ENCODE assay signal across 18 cellular contexts in genomic region chr3:36401056-36401455, GRCh38. TPM values are rescaled to one million over a fixed set of nuclear protein-coding genes. Genes with fewer than 3 reads are reported as not detected.
A peak's percentile ranks its signal among the peaks of the same experiment; 100 is the strongest.
DNase-seq lines count a peak whose midpoint lies in the region; TF ChIP-seq lines count a peak whose summit lies in the region.
"Had no signal": no experiment of that assay in that cellular context is flagged by ENCODE, and none has a peak within 500 bp of the region (broad histone marks: within the 10 kb centered on the region; RNA-seq: fewer than 3 reads in every experiment).

No MANE protein-coding gene starts in this region.

- no peaks in the 10 kb centered on the region for H3K36me3 Mint-ChIP-seq in CD14-positive monocyte
- H3K36me3 Mint-ChIP-seq: CD8-positive, alpha-beta T cell had no signal

- DNase-seq in NCI-H2171 treated with DMSO at 0.1 percent for 48 hours (lab: John Stamatoyannopoulos, UW) (peak; percentile 29), NCI-H2171 (lab: John Stamatoyannopoulos, UW) (no peak), G401 (ENCODE audit: low spot score) (peak; percentile 81), NCI-H69 (lab: John Stamatoyannopoulos, UW) (peak; percentile 14), cerebellar cortex (ENCODE audit: low spot score) (peak; percentile 76), MM.1S (no peak), CD14-positive monocyte (ENCODE audit: low spot score) (no peak), NCI-H82 (lab: John Stamatoyannopoulos, UW) (no peak)
- DNase-seq: 8988T; ACHN; BE2C; Caco-2; Calu3; CD4-positive, alpha-beta T cell; CD8-positive, alpha-beta T cell; DMS79 treated with DMSO at 0.1 percent for 48 hours; GF-D8 had no signal

- H3K36me3 ChIP-seq in MM.1S (replicated peaks; ENCODE audit: insufficient read depth, low read length) = no peaks in the 10 kb centered on the region
- H3K36me3 ChIP-seq: BLaER1 had no signal

- H4K20me1 ChIP-seq in MM.1S (ENCODE audit: insufficient read depth, low read length) = no peaks in the 10 kb centered on the region
- H4K20me1 ChIP-seq: BLaER1 had no signal

- in situ Hi-C loops in G401 (cut with HindIII; ENCODE audit: low sequenced_read_pairs) = no loop called here

- H2AFZ ChIP-seq in MM.1S (ENCODE audit: low read length) = no peak overlapping the region

- no peak overlapping the region for H3K27ac ChIP-seq in MM.1S (ENCODE audit: low read length)
- H3K27ac ChIP-seq: BLaER1 had no signal

- H3K4me3 Mint-ChIP-seq in CD14-positive monocyte = no peak overlapping the region
- H3K4me3 Mint-ChIP-seq: CD4-positive, alpha-beta T cell; CD8-positive, alpha-beta T cell had no signal

- no peak overlapping the region for H3K9ac ChIP-seq in MM.1S (ENCODE audit: low read length)
- H3K9ac ChIP-seq: BLaER1 had no signal

- H3K4me1 ChIP-seq in MM.1S (ENCODE audit: low read length) = peaks cover 28% of the 10 kb centered on the region
- H3K4me1 ChIP-seq: BE2C, BLaER1, Caco-2 had no signal

- H3K4me1 Mint-ChIP-seq in CD14-positive monocyte = no peaks in the 10 kb centered on the region

- intact Hi-C loops in CD14-positive monocyte (cut with micrococcal nuclease) = no loop called here

- no peaks in the 10 kb centered on the region for H3K27me3 Mint-ChIP-seq in CD14-positive monocyte (ENCODE audit: low read depth in 3 of 3)

- peaks cover 12% of the 10 kb centered on the region for H3F3A ChIP-seq in MM.1S (ENCODE audit: insufficient read depth, low read length)

- no peak overlapping the region for H3K4me3 ChIP-seq in MM.1S (ENCODE audit: low read length)
- H3K4me3 ChIP-seq: BLaER1 had no signal

- no peaks in the 10 kb centered on the region for H3K27me3 ChIP-seq in MM.1S (replicated peaks; ENCODE audit: insufficient read depth, low read length)
- H3K27me3 ChIP-seq: BE2C, BLaER1 had no signal

- H3K9me3 ChIP-seq in MM.1S (replicated peaks; ENCODE audit: insufficient read depth, low read length) = no peaks in the 10 kb centered on the region
- H3K9me3 ChIP-seq: BE2C, BLaER1, Caco-2 had no signal

- no peak overlapping the region for H3K27ac Mint-ChIP-seq in CD14-positive monocyte
- H3K27ac Mint-ChIP-seq: CD4-positive, alpha-beta T cell; CD8-positive, alpha-beta T cell had no signal

- H3K4me2 ChIP-seq in MM.1S (ENCODE audit: low read depth, low read length) = no peak overlapping the region
- H3K4me2 ChIP-seq: BLaER1 had no signal

- no peaks in the 10 kb centered on the region for H3K79me2 ChIP-seq in MM.1S (ENCODE audit: low read length)

- peaks cover 0 to 6% (median 1%) of the 10 kb centered on the region in 7 donors for H3K9me3 Mint-ChIP-seq in CD14-positive monocyte
- H3K9me3 Mint-ChIP-seq: CD4-positive, alpha-beta T cell; CD8-positive, alpha-beta T cell had no signal

- TF ChIP-seq CTCF in MM.1S (IDR thresholded peaks at IDR 0.05; ENCODE audit: low read length) = no peak
- no peak for TF ChIP-seq CTCF in CD14-positive monocyte (IDR thresholded peaks at IDR 0.05)

- no peaks in the 10 kb centered on the region for H3K9me2 ChIP-seq in MM.1S (replicated peaks; ENCODE audit: insufficient read depth, low read length)

RNA-seq across cellular contexts. Expression of gene STAC, which starts 20.8 kb away (rescaled TPM):
- total RNA-seq in G401 (2014; rRNA removed; shearing (Covaris generic)) = not detected in 2 replicates
- polyA plus RNA-seq in CD14-positive monocyte = under 1 TPM; 0.10 to 0.40 TPM
- total RNA-seq: Caco-2; CD4-positive, alpha-beta T cell; CD8-positive, alpha-beta T cell had no signal

Comparison
In these comparisons a context has a peak if more than half of its experiments do, and no peak if none do; other contexts are left out.
1. DNase-seq: peak in NCI-H2171 treated with DMSO at 0.1 percent for 48 hours (single experiment), G401 (single experiment), NCI-H69 (single experiment) and cerebellar cortex (single experiment); none in NCI-H2171 (single experiment), MM.1S (single experiment), CD14-positive monocyte (single experiment) and NCI-H82 (single experiment).